Comparison of ENCODE assay signal across 1 cellular context in the genomic region with DNA sequence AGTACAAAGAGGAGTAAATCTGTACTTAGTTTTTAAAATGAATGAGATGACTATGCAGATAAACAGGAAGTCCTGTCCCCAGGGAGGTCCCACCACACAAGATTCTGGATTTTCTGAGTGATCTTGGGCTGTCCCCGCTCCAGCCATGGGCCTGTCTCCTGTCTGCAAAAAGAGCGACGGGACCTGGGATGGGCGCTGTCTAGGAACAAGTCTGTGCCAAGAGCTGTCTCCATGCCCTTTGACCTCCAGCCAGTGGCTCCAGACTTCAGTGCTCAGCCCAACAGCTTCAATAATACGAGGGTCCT.
TF ChIP-seq lines count a peak whose summit lies in the region.

No MANE protein-coding gene starts in this region.

TF ChIP-seq in IMR-90, 13 proteins besides CTCF, POLR2A, EP300 and RAD21 (continued from another document):
- TF ChIP-seq, protein P1, sequence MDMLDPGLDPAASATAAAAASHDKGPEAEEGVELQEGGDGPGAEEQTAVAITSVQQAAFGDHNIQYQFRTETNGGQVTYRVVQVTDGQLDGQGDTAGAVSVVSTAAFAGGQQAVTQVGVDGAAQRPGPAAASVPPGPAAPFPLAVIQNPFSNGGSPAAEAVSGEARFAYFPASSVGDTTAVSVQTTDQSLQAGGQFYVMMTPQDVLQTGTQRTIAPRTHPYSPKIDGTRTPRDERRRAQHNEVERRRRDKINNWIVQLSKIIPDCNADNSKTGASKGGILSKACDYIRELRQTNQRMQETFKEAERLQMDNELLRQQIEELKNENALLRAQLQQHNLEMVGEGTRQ (IDR thresholded peaks at IDR 0.05; ENCODE audit: low read depth, low read length) = no peak
- TF ChIP-seq RCOR1 (IDR thresholded peaks at IDR 0.05; ENCODE audit: insufficient replicate concordance, low read length) = no peak
